8 cellular contexts compared by ENCODE assay signal in genomic region chr1:169367686-169368405, GRCh38. TPM values are rescaled to one million over a fixed set of nuclear protein-coding genes. Genes with fewer than 3 reads are reported as not detected.
DNase-seq lines count a peak whose midpoint lies in the region; ATAC-seq and TF ChIP-seq lines count a peak whose summit lies in the region.

TSS of gene BLZF1 (plus strand) at chr1:169368195. CDS start at chr1:169369523, 1,328 bp downstream.
A gene with protein sequence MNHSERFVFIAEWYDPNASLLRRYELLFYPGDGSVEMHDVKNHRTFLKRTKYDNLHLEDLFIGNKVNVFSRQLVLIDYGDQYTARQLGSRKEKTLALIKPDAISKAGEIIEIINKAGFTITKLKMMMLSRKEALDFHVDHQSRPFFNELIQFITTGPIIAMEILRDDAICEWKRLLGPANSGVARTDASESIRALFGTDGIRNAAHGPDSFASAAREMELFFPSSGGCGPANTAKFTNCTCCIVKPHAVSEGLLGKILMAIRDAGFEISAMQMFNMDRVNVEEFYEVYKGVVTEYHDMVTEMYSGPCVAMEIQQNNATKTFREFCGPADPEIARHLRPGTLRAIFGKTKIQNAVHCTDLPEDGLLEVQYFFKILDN (minus strand): TSS chr1:169367797. CDS start chr1:169367710, 87 bp downstream.

- no peak within 1 kb of the TSS for H3K4me3 Mint-ChIP-seq in activated CD4-positive, alpha-beta T cell treated with anti-CD3 and anti-CD28 coated beads, Interleukin-2, amount 10 ng/mL, durations not matched to agents 7 days and 5 days

- H3K9me3 ChIP-seq in BLaER1 (peaks cover 16% of the 10 kb centered on the region), left lung (no peaks in the 10 kb centered on the region)

- no peaks in the 10 kb centered on the region for H3K27me3 Mint-ChIP-seq in activated CD4-positive, alpha-beta T cell treated with anti-CD3 and anti-CD28 coated beads, Interleukin-2, amount 10 ng/mL, durations not matched to agents 7 days and 5 days

- ATAC-seq in GM19351 (IDR thresholded peaks at IDR 0.05; ENCODE audit: unreplicated experiment) (peak; percentile 92), HG03520 (IDR thresholded peaks at IDR 0.05; ENCODE audit: unreplicated experiment) (peak; percentile 94), left lung (peak; percentile 100)

- no peaks in the 10 kb centered on the region for H4K20me1 ChIP-seq in BLaER1

- H3K27ac Mint-ChIP-seq in activated CD4-positive, alpha-beta T cell treated with anti-CD3 and anti-CD28 coated beads, Interleukin-2, amount 10 ng/mL, durations not matched to agents 7 days and 5 days: peak within 1 kb of the TSS; percentile 57

- H3K4me1 ChIP-seq in BLaER1 (peaks cover 32% of the 10 kb centered on the region), left lung (peaks cover 9 to 45% of the 10 kb centered on the region in 2 donors)

- H3K9ac ChIP-seq in BLaER1: peak within 1 kb of the TSS; percentile 81

- H3K27ac ChIP-seq in BLaER1: peak within 1 kb of the TSS; percentile 85
- H3K27ac ChIP-seq in left lung: peak within 1 kb of the TSS; percentile 76 to 90

- H3K27me3 ChIP-seq in BLaER1 (no peaks in the 10 kb centered on the region), left lung (no peaks in the 10 kb centered on the region)

- peaks cover 28% of the 10 kb centered on the region for H3K36me3 Mint-ChIP-seq in activated CD4-positive, alpha-beta T cell treated with anti-CD3 and anti-CD28 coated beads, Interleukin-2, amount 10 ng/mL, durations not matched to agents 7 days and 5 days (ENCODE audit: low read depth)

- peaks cover 8% of the 10 kb centered on the region for H3K9me3 Mint-ChIP-seq in activated CD4-positive, alpha-beta T cell treated with anti-CD3 and anti-CD28 coated beads, Interleukin-2, amount 10 ng/mL, durations not matched to agents 7 days and 5 days

- intact Hi-C loops in left lung (cut with DNase I): no loop called here

- peak within 1 kb of the TSS; percentile 82 for H3K4me2 ChIP-seq in BLaER1

- DNase-seq in NCI-H69 (lab: John Stamatoyannopoulos, UW): peak; percentile 99
- peak; percentile 99 for DNase-seq in activated CD4-positive, alpha-beta T cell treated with anti-CD3 and anti-CD28 coated beads, Interleukin-2, amount 10 ng/mL, durations not matched to agents 7 days and 5 days
- peak; percentile 91 to 98 for DNase-seq in dermis microvascular lymphatic vessel endothelial cell (ENCODE audit: low read depth in 2 of 2)
- peak; percentile 97 for DNase-seq in left lung
- peak; percentile 93 to 97 for DNase-seq in stimulated activated CD4-positive, alpha-beta T cell treated with anti-CD3 and anti-CD28 coated beads, Interleukin-2, amount 100 ng/mL, for 48 hours

- no peak for TF ChIP-seq CTCF in left lung (IDR thresholded peaks at IDR 0.05)

- H3K36me3 ChIP-seq in BLaER1: peaks cover 26% of the 10 kb centered on the region
- peaks cover 0 to 19% of the 10 kb centered on the region in 2 donors for H3K36me3 ChIP-seq in left lung

- H3K4me1 Mint-ChIP-seq in activated CD4-positive, alpha-beta T cell treated with anti-CD3 and anti-CD28 coated beads, Interleukin-2, amount 10 ng/mL, durations not matched to agents 7 days and 5 days: peaks cover 41% of the 10 kb centered on the region

- CTCF ChIA-PET in activated CD4-positive, alpha-beta T cell treated with anti-CD3 and anti-CD28 coated beads, Interleukin-2, amount 10 ng/mL, durations not matched to agents 7 days and 5 days (lab: Charles Lee): interaction anchor here (0.8 to 2.0 kb wide), 4 partner anchors 12 to 1026 kb away, joined by 3 to 7 read pairs (median 4); no protein-coding TSS in a partner anchor

- POLR2A ChIA-PET in activated CD4-positive, alpha-beta T cell treated with anti-CD3 and anti-CD28 coated beads, Interleukin-2, amount 10 ng/mL, durations not matched to agents 7 days and 5 days (lab: Charles Lee): interaction anchor here (0.6 to 1.6 kb wide), 2 partner anchors 23 to 54 kb away, joined by 3 to 5 read pairs; no protein-coding TSS in a partner anchor

- H3K4me3 ChIP-seq in BLaER1 (peak within 1 kb of the TSS; percentile 89), left lung (peak within 1 kb of the TSS; percentile 54 to 80)

RNA-seq across cellular contexts. Expression of gene BLZF1, which starts in this region (rescaled TPM):
- 10 to 100 TPM; 23.9 to 24.9 TPM for total RNA-seq in activated CD4-positive, alpha-beta T cell treated with anti-CD3 and anti-CD28 coated beads, Interleukin-2, amount 10 ng/mL, durations not matched to agents 7 days and 5 days
- 11.5 and 12.2 TPM in 2 replicates for total RNA-seq in dermis microvascular lymphatic vessel endothelial cell
- total RNA-seq in left lung: 10 to 100 TPM; 25.3 to 26.8 TPM

RNA-seq across cellular contexts. Expression of the second gene that starts in this region (rescaled TPM):
- total RNA-seq in activated CD4-positive, alpha-beta T cell treated with anti-CD3 and anti-CD28 coated beads, Interleukin-2, amount 10 ng/mL, durations not matched to agents 7 days and 5 days: 10 to 100 TPM; 16.6 to 16.9 TPM
- total RNA-seq in dermis microvascular lymphatic vessel endothelial cell (11.5 and 15.0 TPM in 2 replicates), left lung (10 to 100 TPM; 13.6 to 14.7 TPM)

Comparison
In these comparisons a context has a peak if more than half of its experiments do, and no peak if none do; other contexts are left out.
1. Peak in every context shown above with its lines: DNase-seq, ATAC-seq, H3K4me3 ChIP-seq and H3K27ac ChIP-seq.